In genomic region chrX:150051096-150051495, GRCh38 we compare ENCODE assay signal across 18 cellular contexts.
DNase-seq lines count a peak whose midpoint lies in the region; ATAC-seq and TF ChIP-seq lines count a peak whose summit lies in the region.
"Had no signal": no experiment of that assay in that cellular context is flagged by ENCODE, and none has a peak within 500 bp of the region (broad histone marks: within the 10 kb centered on the region; RNA-seq: fewer than 3 reads in every experiment).

No MANE protein-coding gene starts in this region.

- TF ChIP-seq CTCF in RWPE1 (conservative IDR thresholded peaks at IDR 0.05; ENCODE audit: low read depth) (no peak), GM20000 (IDR thresholded peaks at IDR 0.05; ENCODE audit: extremely low read depth, missing control alignments) (no peak)

- DNase-seq in HT1080 (ENCODE audit: low read depth): peak; percentile 82
- DNase-seq in RWPE1 (ENCODE audit: low spot score): peak; percentile 24
- DNase-seq in epithelial cell of prostate (ENCODE audit: low read depth, low spot score): peak; percentile 44
- DNase-seq in GM20000 (ENCODE audit: low spot score): no peak
- DNase-seq in NAMALWA (ENCODE audit: low spot score): no peak
- no peak for DNase-seq in COLO668 (lab: John Stamatoyannopoulos, UW; ENCODE audit: unreplicated experiment)
- DNase-seq: AML-193, HFFc6, IMR-90, MG63, NCI-H1092 treated with DMSO at 0.1 percent for 48 hours, NCI-H2081 treated with DMSO at 0.1 percent for 48 hours, NCI-H510A treated with DMSO at 0.1 percent for 48 hours, NCI-H774, SW 1271 had no signal

- no peak for ATAC-seq in HG03439 (IDR thresholded peaks at IDR 0.05; ENCODE audit: unreplicated experiment)

- no peak overlapping the region for H3K27ac ChIP-seq in RWPE1
- H3K27ac ChIP-seq in epithelial cell of prostate: peak overlapping the region; percentile 43
- H3K27ac ChIP-seq: C4-2B, SJSA1 had no signal

- POLR2A ChIA-PET in RWPE1 (lab: Yijun Ruan, JAX; ENCODE audit: low non-redundant PET): no interaction called here

- CTCF ChIA-PET in RWPE1 (lab: Yijun Ruan, JAX): no interaction called here

Comparison
In these comparisons a context has a peak if more than half of its experiments do, and no peak if none do; other contexts are left out.
1. DNase-seq: peak in HT1080 (single experiment), RWPE1 (single experiment) and epithelial cell of prostate (single experiment); none in GM20000 (single experiment), NAMALWA (single experiment) and COLO668 (single experiment).